26 cellular contexts compared by ENCODE assay signal in the genomic region with DNA sequence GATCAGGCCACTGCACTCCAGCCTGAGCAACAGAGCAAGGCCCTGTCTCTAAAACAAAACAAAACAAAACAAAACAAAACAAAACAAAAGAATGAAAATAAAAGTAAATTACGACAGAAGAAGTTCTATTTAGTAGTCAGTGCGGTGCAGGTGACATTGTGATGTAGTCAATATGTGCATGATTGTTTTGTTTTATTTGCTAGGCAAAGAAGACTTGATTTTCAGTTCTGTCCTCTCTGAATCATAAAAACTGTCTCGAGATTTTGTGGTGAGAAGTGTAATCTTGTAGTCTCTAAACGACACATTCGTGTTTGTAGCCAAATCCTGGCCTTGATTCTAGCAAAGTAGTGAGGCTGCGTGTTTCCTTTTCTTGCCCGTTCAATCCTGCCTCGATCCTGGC. TPM values are rescaled to one million over a fixed set of nuclear protein-coding genes. Genes with fewer than 3 reads are reported as not detected.
DNase-seq lines count a peak whose midpoint lies in the region; ATAC-seq, FAIRE-seq and TF ChIP-seq lines count a peak whose summit lies in the region.
"Had no signal": no experiment of that assay in that cellular context is flagged by ENCODE, and none has a peak within 500 bp of the region (broad histone marks: within the 10 kb centered on the region; RNA-seq: fewer than 3 reads in every experiment).

No MANE protein-coding gene starts in this region.

- no peak overlapping the region for H3K27ac ChIP-seq in CD4-positive, alpha-beta T cell (ENCODE audit: low read depth, low read length)
- H3K27ac ChIP-seq in heart left ventricle = no peak overlapping the region
- H3K27ac ChIP-seq: breast epithelium, colonic mucosa, left lung, vagina had no signal

- no peak for TF ChIP-seq CTCF in CD4-positive, alpha-beta T cell (IDR thresholded peaks at IDR 0.05)
- TF ChIP-seq CTCF in activated CD8-positive, alpha-beta T cell treated with anti-CD3 and anti-CD28 coated beads for 36 hours (IDR thresholded peaks at IDR 0.05) = no peak
- TF ChIP-seq CTCF in heart left ventricle (IDR thresholded peaks at IDR 0.05) = no peak
- no peak for TF ChIP-seq CTCF in mucosa of descending colon (IDR thresholded peaks at IDR 0.05)

- CTCF ChIA-PET in CD4-positive, alpha-beta T cell (lab: Charles Lee) = interaction anchor here (1.1 to 8.3 kb wide), 2 partner anchors 9 to 11 kb away, joined by 3 to 126 read pairs; no protein-coding TSS in a partner anchor
- CTCF ChIA-PET in activated CD8-positive, alpha-beta T cell treated with anti-CD3 and anti-CD28 coated beads for 36 hours (lab: Charles Lee) = interaction anchor here (0.7 to 11.4 kb wide), 2 partner anchors 10 to 26 kb away, joined by 3 to 202 read pairs; a partner anchor contains a TSS

- WGBS in heart left ventricle, 4 donors = 87 to 94% (median 90%) methylated on average over 8 of the region's 8 CpGs

- DNase-seq in CD4-positive, alpha-beta T cell = no peak
- no peak for DNase-seq in GM12891 (ENCODE audit: insufficient read length, low spot score)
- DNase-seq in activated CD8-positive, alpha-beta T cell treated with anti-CD3 and anti-CD28 coated beads for 36 hours = no peak
- peak; percentile 21 to 61 (median 35) for DNase-seq in immature natural killer cell
- no peak for DNase-seq in heart left ventricle
- DNase-seq in mucosa of descending colon = no peak
- no peak for DNase-seq in NCI-H2171 (lab: John Stamatoyannopoulos, UW)
- DNase-seq: activated effector memory CD4-positive, alpha-beta T cell treated with anti-CD3 and anti-CD28 coated beads, Interleukin-2, amount 50 U/mL, for 16 hours; C1 segment of cervical spinal cord; colonic mucosa; effector memory CD4-positive, alpha-beta T cell; foreskin keratinocyte; left lung; mesendoderm; NCI-H1105; NCI-H2029; NCI-H510A treated with DMSO at 0.1 percent for 48 hours; PC-3; SHP77; stimulated activated CD4-positive, alpha-beta T cell treated with anti-CD3 and anti-CD28 coated beads, Interleukin-2, amount 100 ng/mL, for 48 hours; stimulated activated naive CD4-positive, alpha-beta T cell had no signal

- no peaks in the 10 kb centered on the region for H3K27me3 Mint-ChIP-seq in CD4-positive, alpha-beta T cell
- H3K27me3 Mint-ChIP-seq in activated CD8-positive, alpha-beta T cell treated with anti-CD3 and anti-CD28 coated beads for 36 hours = no peaks in the 10 kb centered on the region
- H3K27me3 Mint-ChIP-seq in immature natural killer cell (ENCODE audit: low read depth in 3 of 3) = peaks cover 0 to 6% (median 4%) of the 10 kb centered on the region in 3 donors

- POLR2A ChIA-PET in CD4-positive, alpha-beta T cell (lab: Charles Lee) = interaction anchor here (1.2 to 1.3 kb wide), 2 partner anchors 9 to 514 kb away, joined by 3 read pairs; a partner anchor contains a TSS
- POLR2A ChIA-PET in activated CD8-positive, alpha-beta T cell treated with anti-CD3 and anti-CD28 coated beads for 36 hours (lab: Charles Lee) = interaction anchor here (1.2 to 3.5 kb wide), 3 partner anchors 11 to 420 kb away, joined by 3 to 11 read pairs (median 10); no protein-coding TSS in a partner anchor

- H3K36me3 ChIP-seq in heart left ventricle = peaks cover 0 to 14% (median 5%) of the 10 kb centered on the region in 9 donors
- H3K36me3 ChIP-seq in mucosa of descending colon (ENCODE audit: low read depth) = no peaks in the 10 kb centered on the region
- H3K36me3 ChIP-seq: breast epithelium, colonic mucosa, vagina had no signal

- H3K27ac Mint-ChIP-seq in CD4-positive, alpha-beta T cell = peak overlapping the region; percentile 40
- peak overlapping the region; percentile 17 for H3K27ac Mint-ChIP-seq in activated CD8-positive, alpha-beta T cell treated with anti-CD3 and anti-CD28 coated beads for 36 hours
- peak overlapping the region; percentile 87 to 97 (median 93) for H3K27ac Mint-ChIP-seq in immature natural killer cell

- TF ChIP-seq POLR2A in GM12891 (IDR thresholded peaks at IDR 0.05; ENCODE audit: low read depth, low read length) (no peak), heart left ventricle (IDR thresholded peaks at IDR 0.05) (no peak)

- peak; percentile 35 for FAIRE-seq in GM12891 (lab: Jason Lieb, UNC)
- FAIRE-seq: H1 had no signal

- H3K27me3 ChIP-seq in CD4-positive, alpha-beta T cell (ENCODE audit: control insufficient read depth, insufficient read depth, low read length) = no peaks in the 10 kb centered on the region
- no peaks in the 10 kb centered on the region for H3K27me3 ChIP-seq in heart left ventricle
- H3K27me3 ChIP-seq: breast epithelium, colonic mucosa, foreskin keratinocyte, left lung, vagina had no signal

- no peak for ATAC-seq in CD4-positive, alpha-beta T cell (ENCODE audit: poor library complexity)
- no peak for ATAC-seq in activated CD8-positive, alpha-beta T cell treated with anti-CD3 and anti-CD28 coated beads for 36 hours
- no peak for ATAC-seq in heart left ventricle
- ATAC-seq in mucosa of descending colon = no peak
- ATAC-seq: esophagus mucosa, foreskin keratinocyte, left lung, PC-3 had no signal

- no peak overlapping the region for H3K4me3 Mint-ChIP-seq in CD4-positive, alpha-beta T cell
- no peak overlapping the region for H3K4me3 Mint-ChIP-seq in activated CD8-positive, alpha-beta T cell treated with anti-CD3 and anti-CD28 coated beads for 36 hours
- peak overlapping the region; percentile 13 to 67 (median 28) for H3K4me3 Mint-ChIP-seq in immature natural killer cell

- intact Hi-C loops in CD4-positive, alpha-beta T cell (cut with DNase I, micrococcal nuclease) = loop anchor here in 1 of 2 experiments (5.0 to 10.0 kb wide), 2 partner anchors 286 to 1147 kb away; a partner anchor contains a TSS
- intact Hi-C loops in activated CD8-positive, alpha-beta T cell treated with anti-CD3 and anti-CD28 coated beads for 36 hours (cut with micrococcal nuclease) = loop anchor here (5.0 to 10.0 kb wide), 2 partner anchors 63 to 369 kb away; a partner anchor contains a TSS
- intact Hi-C loops in heart left ventricle (cut with DNase I) (loop anchor here in 4 of 10 donors (5.0 to 10.0 kb wide), 4 partner anchors 63 to 447 kb away; a partner anchor contains a TSS), mucosa of descending colon (cut with DNase I, micrococcal nuclease) (loop anchor here in 1 of 2 donors (10.0 kb wide), 1 partner anchor 63 kb away; a partner anchor contains a TSS)

- H3K4me1 Mint-ChIP-seq in CD4-positive, alpha-beta T cell (ENCODE audit: low read depth) = peaks cover 67% of the 10 kb centered on the region
- peaks cover 58% of the 10 kb centered on the region for H3K4me1 Mint-ChIP-seq in activated CD8-positive, alpha-beta T cell treated with anti-CD3 and anti-CD28 coated beads for 36 hours (ENCODE audit: low read depth)
- H3K4me1 Mint-ChIP-seq in immature natural killer cell = peaks cover 52 to 59% of the 10 kb centered on the region in 2 donors

- no peaks in the 10 kb centered on the region for H3K9me3 ChIP-seq in CD4-positive, alpha-beta T cell (ENCODE audit: control insufficient read depth, low read length)
- H3K9me3 ChIP-seq in heart left ventricle (no peaks in the 10 kb centered on the region), mucosa of descending colon (no peaks in the 10 kb centered on the region)
- H3K9me3 ChIP-seq: breast epithelium, colonic mucosa, left lung, vagina had no signal

- H3K4me1 ChIP-seq in heart left ventricle (peaks cover 0 to 29% (median 18%) of the 10 kb centered on the region in 12 donors), mucosa of descending colon (ENCODE audit: low read depth) (peaks cover 24% of the 10 kb centered on the region)
- H3K4me1 ChIP-seq: colonic mucosa had no signal

- no peaks in the 10 kb centered on the region for H3K9me3 Mint-ChIP-seq in CD4-positive, alpha-beta T cell
- H3K9me3 Mint-ChIP-seq in activated CD8-positive, alpha-beta T cell treated with anti-CD3 and anti-CD28 coated beads for 36 hours = no peaks in the 10 kb centered on the region
- no peaks in the 10 kb centered on the region for H3K9me3 Mint-ChIP-seq in immature natural killer cell

- H3K36me3 Mint-ChIP-seq in CD4-positive, alpha-beta T cell (ENCODE audit: low read depth) = peaks cover 16% of the 10 kb centered on the region
- peaks cover 5% of the 10 kb centered on the region for H3K36me3 Mint-ChIP-seq in activated CD8-positive, alpha-beta T cell treated with anti-CD3 and anti-CD28 coated beads for 36 hours (ENCODE audit: low read depth)
- H3K36me3 Mint-ChIP-seq in immature natural killer cell = no peaks in the 10 kb centered on the region

- H3K4me3 ChIP-seq in heart left ventricle (no peak overlapping the region), mucosa of descending colon (no peak overlapping the region)
- H3K4me3 ChIP-seq: breast epithelium, colonic mucosa, left lung, vagina had no signal

TF ChIP-seq in GM12891, 5 proteins besides CTCF, POLR2A, EP300 and RAD21:
- TF ChIP-seq TAF1 (IDR thresholded peaks at IDR 0.05; ENCODE audit: low read depth, low read length) = no peak
- no peak for TF ChIP-seq POU2F2 (IDR thresholded peaks at IDR 0.05; ENCODE audit: low read depth, low read length)
- no peak for TF ChIP-seq SPI1 (IDR thresholded peaks at IDR 0.05; ENCODE audit: low read depth, low read length)
- TF ChIP-seq POLR2AphosphoS5 (IDR thresholded peaks at IDR 0.05; ENCODE audit: low read depth, low read length) = no peak
- TF ChIP-seq PAX5 (IDR thresholded peaks at IDR 0.05; ENCODE audit: insufficient read depth, low read length, severe bottlenecking) = no peak

RNA-seq across cellular contexts. Expression of a gene that starts 23.5 kb away (rescaled TPM):
- total RNA-seq in CD4-positive, alpha-beta T cell = 10 to 100 TPM; 13.3 to 14.8 TPM
- polyA plus RNA-seq in GM12891 (2012; ENCODE audit: low read depth, missing spikeins) = 12.8 TPM
- 10 to 100 TPM; 18.0 to 18.5 TPM for total RNA-seq in activated CD8-positive, alpha-beta T cell treated with anti-CD3 and anti-CD28 coated beads for 36 hours
- polyA plus RNA-seq in immature natural killer cell (1 to 10 TPM; 2.0 to 7.5 (median 4.1) TPM), heart left ventricle (10 to 100 TPM; 24.2 to 28.7 TPM)
- total RNA-seq in heart left ventricle (10 to 100 TPM; 14.9 to 25.1 (median 19.6) TPM), mucosa of descending colon (10 to 100 TPM; 18.9 to 23.8 (median 21.3) TPM)

RNA-seq across cellular contexts. Expression of a gene that starts 25.9 kb away (rescaled TPM):
- total RNA-seq in CD4-positive, alpha-beta T cell = 1 to 10 TPM; 7.4 to 9.1 TPM
- 24.8 TPM for polyA plus RNA-seq in GM12891 (2012; ENCODE audit: low read depth, missing spikeins)
- total RNA-seq in activated CD8-positive, alpha-beta T cell treated with anti-CD3 and anti-CD28 coated beads for 36 hours = 10 to 100 TPM; 76.7 to 81.8 TPM
- polyA plus RNA-seq in immature natural killer cell (10 to 100 TPM; 24.9 to 37.6 (median 28.6) TPM), heart left ventricle (10 to 100 TPM; 10.4 to 26.0 TPM)
- total RNA-seq in heart left ventricle (10 to 100 TPM; 16.0 to 27.6 (median 24.5) TPM), mucosa of descending colon (10 to 100 TPM; 20.9 to 34.0 (median 21.9) TPM)

RNA-seq across cellular contexts. Expression of a gene that starts 48.4 kb away (rescaled TPM):
- total RNA-seq in CD4-positive, alpha-beta T cell = under 1 TPM in 1 of 2 experiments, not detected in 1; 0.25 TPM
- 0.32 TPM for polyA plus RNA-seq in GM12891 (2012; ENCODE audit: low read depth, missing spikeins)
- total RNA-seq in activated CD8-positive, alpha-beta T cell treated with anti-CD3 and anti-CD28 coated beads for 36 hours = under 1 TPM in 1 of 2 experiments, not detected in 1; 0.34 TPM
- polyA plus RNA-seq in immature natural killer cell (not detected), heart left ventricle (not detected)
- total RNA-seq in heart left ventricle (under 1 TPM in 2 of 9 donors, not detected in 7; 0.19 to 0.37 TPM), mucosa of descending colon (under 1 TPM in 2 of 3 donors, not detected in 1; 0.32 to 0.43 TPM)
- total RNA-seq: PC-3, renal cortical epithelial cell, vagina had no signal

Comparison
In these comparisons a context has a peak if more than half of its experiments do, and no peak if none do; other contexts are left out.
1. DNase-seq: peak in immature natural killer cell (3 of 3); none in CD4-positive, alpha-beta T cell (0 of 10), GM12891 (single experiment), activated CD8-positive, alpha-beta T cell treated with anti-CD3 and anti-CD28 coated beads for 36 hours (single experiment), heart left ventricle (0 of 5), mucosa of descending colon (0 of 3) and NCI-H2171 (single experiment).
2. H3K27ac Mint-ChIP-seq: peak in every context shown above with its lines; median percentile 93 in immature natural killer cell; 40 in CD4-positive, alpha-beta T cell; 17 in activated CD8-positive, alpha-beta T cell treated with anti-CD3 and anti-CD28 coated beads for 36 hours.
3. H3K4me3 Mint-ChIP-seq: peak in immature natural killer cell (5 of 5); none in CD4-positive, alpha-beta T cell (single experiment) and activated CD8-positive, alpha-beta T cell treated with anti-CD3 and anti-CD28 coated beads for 36 hours (single experiment).